17 cellular contexts compared by ENCODE assay signal in the genomic region with DNA sequence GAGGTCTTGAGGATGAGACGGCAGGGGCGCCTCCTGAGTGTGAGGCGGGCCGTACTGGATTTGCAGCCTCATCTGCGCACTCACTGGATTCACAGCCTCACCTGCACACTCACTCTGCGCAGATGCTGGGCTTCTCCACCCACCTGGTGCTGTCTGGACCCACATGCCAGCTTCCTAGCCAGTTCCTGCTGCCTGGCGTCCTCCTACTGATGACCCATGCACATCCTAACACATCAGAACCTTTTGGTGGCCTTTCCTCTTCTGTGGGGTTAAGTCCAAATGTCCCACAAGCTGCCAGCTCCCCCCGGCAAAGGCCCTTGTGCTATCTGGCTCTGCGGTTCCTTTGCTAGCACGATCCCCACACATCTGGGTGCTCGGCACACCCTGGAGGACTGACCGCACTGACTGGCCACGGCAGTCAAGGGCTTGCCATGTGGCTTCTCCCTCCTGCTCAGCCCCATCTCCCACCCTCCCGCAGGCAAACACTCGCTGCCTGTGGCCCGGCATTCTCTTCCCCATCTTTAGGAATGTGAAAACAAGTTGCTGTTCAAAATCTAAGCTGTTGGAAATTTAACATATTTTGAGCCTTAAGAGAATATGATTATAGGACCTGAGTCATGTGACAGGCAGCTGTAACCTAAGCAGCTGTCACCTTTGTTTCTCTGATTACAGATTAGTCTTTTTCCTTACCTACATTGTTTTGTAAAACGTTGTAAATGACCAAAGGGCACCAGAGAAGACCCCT. TPM values are rescaled to one million over a fixed set of nuclear protein-coding genes. Genes with fewer than 3 reads are reported as not detected.
DNase-seq lines count a peak whose midpoint lies in the region; ATAC-seq lines count a peak whose summit lies in the region.
"Had no signal": no experiment of that assay in that cellular context is flagged by ENCODE, and none has a peak within 500 bp of the region (broad histone marks: within the 10 kb centered on the region; RNA-seq: fewer than 3 reads in every experiment).

No MANE protein-coding gene starts in this region.

- H3K27me3 ChIP-seq in H7 (ENCODE audit: control insufficient read depth, insufficient read depth, low read length) (no peaks in the 10 kb centered on the region), iPS-15b (ENCODE audit: control insufficient read depth, insufficient read depth, low read length) (no peaks in the 10 kb centered on the region), SJCRH30 (no peaks in the 10 kb centered on the region; the same call in 1 of the 2 replicates)
- H3K27me3 ChIP-seq: BE2C had no signal

- H3K9me3 ChIP-seq in iPS-15b (ENCODE audit: control insufficient read depth, insufficient read depth, low read length) (no peaks in the 10 kb centered on the region), SJCRH30 (replicated peaks) (no peaks in the 10 kb centered on the region)
- H3K9me3 ChIP-seq: BE2C, thoracic aorta had no signal

- intact Hi-C loops in sciatic nerve (cut with DNase I): no loop called here

- ATAC-seq in sciatic nerve (peak; percentile 14), HG02852 (IDR thresholded peaks at IDR 0.05; ENCODE audit: unreplicated experiment) (no peak)
- ATAC-seq: activated CD8-positive, alpha-beta memory T cell treated with anti-CD3 and anti-CD28 coated beads, Interleukin-2, amount 10 ng/mL, durations not matched to agents 7 days and 5 days had no signal

- H3K4me3 ChIP-seq in H7 (ENCODE audit: insufficient read depth, low read depth, low read length) (no peak overlapping the region), iPS-15b (ENCODE audit: low read depth, low read length) (no peak overlapping the region), SJCRH30 (no peak overlapping the region)
- H3K4me3 ChIP-seq: thoracic aorta had no signal

- DNase-seq in H7 (peak; percentile 71), SW480 (ENCODE audit: low spot score) (peak; percentile 57), sciatic nerve (ENCODE audit: low spot score) (no peak), DMS79 treated with DMSO at 0.1 percent for 48 hours (lab: John Stamatoyannopoulos, UW) (no peak), LoVo (ENCODE audit: low spot score) (no peak), SJCRH30 (no peak)
- DNase-seq: activated B cell treated with CpG ODN at 0.5 μM for 24 hours; activated CD8-positive, alpha-beta memory T cell treated with anti-CD3 and anti-CD28 coated beads, Interleukin-2, amount 10 ng/mL, durations not matched to agents 7 days and 5 days; activated naive CD4-positive, alpha-beta T cell treated with anti-CD3 and anti-CD28 coated beads for 36 hours; BE2C; DMS53; NCI-H2171; NK-92 treated with Interleukin-12 subunit alpha and Interleukin-12 subunit beta, amount 100 ng/mL, for 24 hours; stimulated activated CD4-positive, alpha-beta T cell treated with anti-CD3 and anti-CD28 coated beads, Interleukin-12 subunit alpha, Interleukin-12 subunit beta, amount 100 ng/mL, for 4 hours had no signal

- H3K4me1 ChIP-seq in iPS-15b (ENCODE audit: control insufficient read depth, insufficient read depth, low read length): peaks cover 16% of the 10 kb centered on the region
- H3K4me1 ChIP-seq in SJCRH30: peaks cover 12% of the 10 kb centered on the region

- no peak overlapping the region for H3K27ac ChIP-seq in SJCRH30
- H3K27ac ChIP-seq: thoracic aorta had no signal

- peak overlapping the region; percentile 60 for H3K9ac ChIP-seq in iPS-15b (ENCODE audit: low read depth, low read length)

- H3K36me3 ChIP-seq in H7 (replicated peaks; ENCODE audit: control insufficient read depth, insufficient read depth, low read length): no peaks in the 10 kb centered on the region
- H3K36me3 ChIP-seq in iPS-15b (ENCODE audit: control insufficient read depth, insufficient read depth, low read length): no peaks in the 10 kb centered on the region
- no peaks in the 10 kb centered on the region for H3K36me3 ChIP-seq in SJCRH30
- H3K36me3 ChIP-seq: BE2C, thoracic aorta had no signal

RNA-seq across cellular contexts. Expression of gene AFAP1, which starts 39.4 kb away (rescaled TPM):
- total RNA-seq in H7 (2014; rRNA removed; shearing (Covaris generic)): 11.3 TPM in 2 replicates
- total RNA-seq in sciatic nerve: 64.5 TPM
- total RNA-seq in SJCRH30 (2014; rRNA removed; shearing (Covaris generic)): 12.3 and 13.9 TPM in 2 replicates

Comparison
In these comparisons a context has a peak if more than half of its experiments do, and no peak if none do; other contexts are left out.
1. DNase-seq: peak in H7 (single experiment) and SW480 (single experiment); none in sciatic nerve (single experiment), DMS79 treated with DMSO at 0.1 percent for 48 hours (single experiment), LoVo (single experiment) and SJCRH30 (0 of 2).